ENCODE assay signal across 13 cellular contexts in the genomic region with DNA sequence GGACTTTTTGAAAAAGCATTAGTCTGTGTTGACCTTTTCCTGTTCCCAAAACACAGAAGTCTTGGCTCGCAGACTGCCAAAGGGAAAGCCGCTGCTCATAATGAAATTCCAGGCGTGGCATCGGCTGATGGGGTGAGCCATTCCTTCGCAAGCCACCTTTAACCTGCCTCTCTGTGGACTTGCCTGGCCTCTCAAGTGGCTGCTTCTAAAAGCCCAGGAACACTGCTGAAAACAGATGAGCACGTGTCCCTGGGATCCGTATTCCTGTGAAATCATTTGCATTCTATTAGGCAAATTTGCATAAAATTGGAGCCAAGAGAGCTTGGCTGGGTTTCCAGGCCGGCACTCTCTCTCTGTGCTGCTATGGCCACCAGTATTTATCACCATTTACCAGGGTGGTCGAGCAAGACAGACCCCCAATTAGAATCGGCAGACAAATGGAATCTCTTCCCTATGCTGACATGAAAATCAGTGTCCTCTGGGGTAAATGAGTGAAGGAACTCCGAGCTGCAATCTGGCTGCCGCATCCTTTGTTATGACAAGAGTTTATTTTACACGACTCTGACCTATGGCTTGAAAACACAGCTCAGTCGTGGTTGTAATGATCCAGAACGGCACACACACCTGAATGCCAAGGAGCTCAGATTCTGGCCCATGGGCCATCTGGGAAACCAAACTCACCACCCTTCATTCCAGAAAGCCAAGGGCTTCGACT. TPM values are rescaled to one million over a fixed set of nuclear protein-coding genes. Genes with fewer than 3 reads are reported as not detected.
DNase-seq lines count a peak whose midpoint lies in the region; ATAC-seq, FAIRE-seq and TF ChIP-seq lines count a peak whose summit lies in the region.
"Had no signal": no experiment of that assay in that cellular context is flagged by ENCODE, and none has a peak within 500 bp of the region (broad histone marks: within the 10 kb centered on the region; RNA-seq: fewer than 3 reads in every experiment).

No MANE protein-coding gene starts in this region.

- no peak overlapping the region for H3K9ac ChIP-seq in MM.1S (ENCODE audit: low read length)

- no peak overlapping the region for H3K27ac Mint-ChIP-seq in T-helper 2 cell treated with Interferon-gamma antibody and Interleukin-4, amounts not matched to agents 5 μg/mL and 100 μg/mL, for 36 hours
- peak overlapping the region; percentile 94 to 97 for H3K27ac Mint-ChIP-seq in T-cell

- POLR2A ChIA-PET in T-cell (lab: Charles Lee): interaction anchor here in 1 of 2 donors (0.9 kb wide), 1 partner anchor 11 kb away, joined by 4 read pairs; no protein-coding TSS in a partner anchor

- no peak for TF ChIP-seq CTCF in MM.1S (IDR thresholded peaks at IDR 0.05; ENCODE audit: low read length)

- no peaks in the 10 kb centered on the region for H3K9me3 Mint-ChIP-seq in T-helper 2 cell treated with Interferon-gamma antibody and Interleukin-4, amounts not matched to agents 5 μg/mL and 100 μg/mL, for 36 hours
- H3K9me3 Mint-ChIP-seq in T-cell: no peaks in the 10 kb centered on the region

- no peaks in the 10 kb centered on the region for H3K27me3 Mint-ChIP-seq in T-helper 2 cell treated with Interferon-gamma antibody and Interleukin-4, amounts not matched to agents 5 μg/mL and 100 μg/mL, for 36 hours (ENCODE audit: low read depth)
- no peaks in the 10 kb centered on the region for H3K27me3 Mint-ChIP-seq in T-cell

- CTCF ChIA-PET in T-cell (lab: Charles Lee): interaction anchor here (0.7 to 2.8 kb wide), 2 partner anchors 19 to 20 kb away, joined by 4 to 10 read pairs; no protein-coding TSS in a partner anchor

- intact Hi-C loops in head of caudate nucleus (cut with DNase I): no loop called here
- intact Hi-C loops in left colon (cut with DNase I, micrococcal nuclease): no loop called here

- peaks cover 4% of the 10 kb centered on the region; the same call in 1 of the 2 replicates for H3F3A ChIP-seq in MM.1S (ENCODE audit: insufficient read depth, low read length)

- H3K9me3 ChIP-seq in small intestine (ENCODE audit: control insufficient read depth, low read depth) (no peaks in the 10 kb centered on the region), MM.1S (replicated peaks; ENCODE audit: insufficient read depth, low read length) (no peaks in the 10 kb centered on the region)

- H2AFZ ChIP-seq in MM.1S (ENCODE audit: low read length): no peak overlapping the region

- H3K4me3 Mint-ChIP-seq in T-helper 2 cell treated with Interferon-gamma antibody and Interleukin-4, amounts not matched to agents 5 μg/mL and 100 μg/mL, for 36 hours: peak overlapping the region; percentile 55
- peak overlapping the region in 1 of 3 donors; percentile 58 for H3K4me3 Mint-ChIP-seq in T-cell

- H3K4me3 ChIP-seq in small intestine (ENCODE audit: low read depth in 1 of 2, low read length in 2 of 2) (no peak overlapping the region), MM.1S (ENCODE audit: low read length) (no peak overlapping the region)

- no peak overlapping the region for H3K27ac ChIP-seq in small intestine (ENCODE audit: low read depth in 1 of 2, low read length in 1 of 2)
- no peak overlapping the region for H3K27ac ChIP-seq in MM.1S (ENCODE audit: low read length)

- no peak for DNase-seq in T-helper 2 cell treated with Interferon-gamma antibody and Interleukin-4, amounts not matched to agents 5 μg/mL and 100 μg/mL, for 36 hours (ENCODE audit: low spot score)
- DNase-seq in T-helper 2 cell (no peak), T-cell (no peak), head of caudate nucleus (peak in 26 of 42 donors; percentile 21 to 78 (median 48)), small intestine (peak; percentile 36), MM.1S (no peak), left colon (no peak)
- DNase-seq in stimulated activated CD4-positive, alpha-beta T cell treated with anti-CD3 and anti-CD28 coated beads, Interleukin-15, amount 100 ng/mL, for 24 hours: no peak
- DNase-seq: activated T-cell treated with anti-CD3 and anti-CD28 coated beads, Interleukin-2, amount 50 U/mL, for 1 hour; COR-L47; islet precursor cell; SIG-M5 had no signal

- peaks cover 91% of the 10 kb centered on the region for H3K79me2 ChIP-seq in MM.1S (ENCODE audit: low read length)

- no peaks in the 10 kb centered on the region for H3K9me2 ChIP-seq in MM.1S (replicated peaks; ENCODE audit: insufficient read depth, low read length)

- H3K36me3 Mint-ChIP-seq in T-helper 2 cell treated with Interferon-gamma antibody and Interleukin-4, amounts not matched to agents 5 μg/mL and 100 μg/mL, for 36 hours (ENCODE audit: low read depth): peaks cover 82% of the 10 kb centered on the region
- peaks cover 63% of the 10 kb centered on the region for H3K36me3 Mint-ChIP-seq in T-cell

- WGBS in small intestine, 3 donors: 67 to 72% (median 70%) methylated on average over 16 of the region's 16 CpGs

- no peaks in the 10 kb centered on the region for H4K20me1 ChIP-seq in MM.1S (ENCODE audit: insufficient read depth, low read length)

- H3K4me1 Mint-ChIP-seq in T-helper 2 cell treated with Interferon-gamma antibody and Interleukin-4, amounts not matched to agents 5 μg/mL and 100 μg/mL, for 36 hours (ENCODE audit: low read depth): peaks cover 73% of the 10 kb centered on the region
- peaks cover 56 to 74% (median 65%) of the 10 kb centered on the region in 3 donors for H3K4me1 Mint-ChIP-seq in T-cell

- H3K4me1 ChIP-seq in small intestine (ENCODE audit: control insufficient read depth in 2 of 2, insufficient read depth in 1 of 2, low read depth in 1 of 2, low read length in 1 of 2) (peaks cover 7 to 10% of the 10 kb centered on the region in 2 donors), MM.1S (ENCODE audit: low read length) (no peaks in the 10 kb centered on the region)

- H3K27me3 ChIP-seq in small intestine (ENCODE audit: control insufficient read depth in 2 of 2, insufficient read depth in 2 of 2, low read length in 2 of 2) (no peaks in the 10 kb centered on the region), MM.1S (replicated peaks; ENCODE audit: insufficient read depth, low read length) (no peaks in the 10 kb centered on the region)

- no peak for FAIRE-seq in small intestine (lab: Jason Lieb, UNC)
- FAIRE-seq: endometrium had no signal

- ATAC-seq in T-cell (replicated peaks in 1 of 4) (no peak), left colon (no peak)

- H3K4me2 ChIP-seq in MM.1S (ENCODE audit: low read depth, low read length): no peak overlapping the region

- H3K36me3 ChIP-seq in small intestine (ENCODE audit: control insufficient read depth in 2 of 2, insufficient read depth in 2 of 2, low read length in 2 of 2): peaks cover 0 to 3% of the 10 kb centered on the region in 2 donors
- peaks cover 4% of the 10 kb centered on the region; the same call in 1 of the 2 replicates for H3K36me3 ChIP-seq in MM.1S (replicated peaks; ENCODE audit: insufficient read depth, low read length)

RNA-seq across cellular contexts. Expression of a gene that starts 21.7 kb away (rescaled TPM):
- 100 to 1,000 TPM; 113 to 201 (median 123) TPM for total RNA-seq in T-cell
- 1 to 10 TPM in 2 of 3 donors, under 1 TPM in 1; 0.89 to 5.4 (median 2.2) TPM for polyA plus RNA-seq in small intestine
- 10 to 100 TPM; 16.6 to 19.3 TPM for total RNA-seq in left colon

Comparison
In these comparisons a context has a peak if more than half of its experiments do, and no peak if none do; other contexts are left out.
1. DNase-seq: peak in head of caudate nucleus (26 of 42) and small intestine (single experiment); none in T-helper 2 cell treated with Interferon-gamma antibody and Interleukin-4, amounts not matched to agents 5 μg/mL and 100 μg/mL, for 36 hours (single experiment), T-helper 2 cell (0 of 5), T-cell (0 of 34), MM.1S (single experiment), stimulated activated CD4-positive, alpha-beta T cell treated with anti-CD3 and anti-CD28 coated beads, Interleukin-15, amount 100 ng/mL, for 24 hours (single experiment) and left colon (0 of 2).
2. RNA of a gene that starts 21.7 kb away (total RNA-seq): 113 to 201 TPM in T-cell; 16.6 to 19.3 TPM in left colon; every median in the first group is over 4 times any median in the second.